In genomic region chr2:101185656-101186055, GRCh38 we compare ENCODE assay signal across 2 cellular contexts.
TF ChIP-seq lines count a peak whose summit lies in the region.

No MANE protein-coding gene starts in this region.

TF ChIP-seq in HepG2, 621 proteins besides CTCF, POLR2A, EP300 and RAD21:
- TF ChIP-seq RNF2 (conservative IDR thresholded peaks at IDR 0.05; ENCODE audit: low read depth) (no peak), ZBTB7B (CRISPR knock-in tag; IDR thresholded peaks at IDR 0.05) (no peak)

TF ChIP-seq in WTC11, 78 proteins besides CTCF, POLR2A, EP300 and RAD21:
- no peak for TF ChIP-seq CREM (CRISPR knock-in tag; IDR thresholded peaks at IDR 0.05)
- TF ChIP-seq, protein P1, sequence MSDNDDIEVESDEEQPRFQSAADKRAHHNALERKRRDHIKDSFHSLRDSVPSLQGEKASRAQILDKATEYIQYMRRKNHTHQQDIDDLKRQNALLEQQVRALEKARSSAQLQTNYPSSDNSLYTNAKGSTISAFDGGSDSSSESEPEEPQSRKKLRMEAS (CRISPR knock-in tag; IDR thresholded peaks at IDR 0.05): no peak
- no peak for TF ChIP-seq GABPB1 (CRISPR knock-in tag; IDR thresholded peaks at IDR 0.05)
- no peak for TF ChIP-seq CDX4 (CRISPR knock-in tag; IDR thresholded peaks at IDR 0.05; ENCODE audit: borderline replicate concordance)
- TF ChIP-seq AR (CRISPR knock-in tag; IDR thresholded peaks at IDR 0.05): no peak
- TF ChIP-seq, protein P2, sequence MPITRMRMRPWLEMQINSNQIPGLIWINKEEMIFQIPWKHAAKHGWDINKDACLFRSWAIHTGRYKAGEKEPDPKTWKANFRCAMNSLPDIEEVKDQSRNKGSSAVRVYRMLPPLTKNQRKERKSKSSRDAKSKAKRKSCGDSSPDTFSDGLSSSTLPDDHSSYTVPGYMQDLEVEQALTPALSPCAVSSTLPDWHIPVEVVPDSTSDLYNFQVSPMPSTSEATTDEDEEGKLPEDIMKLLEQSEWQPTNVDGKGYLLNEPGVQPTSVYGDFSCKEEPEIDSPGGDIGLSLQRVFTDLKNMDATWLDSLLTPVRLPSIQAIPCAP (CRISPR knock-in tag; IDR thresholded peaks at IDR 0.05): no peak
- no peak for TF ChIP-seq HMGXB4 (CRISPR knock-in tag; IDR thresholded peaks at IDR 0.05)
- no peak for TF ChIP-seq MYBL2 (CRISPR knock-in tag; IDR thresholded peaks at IDR 0.05)
- TF ChIP-seq ZBTB21 (CRISPR knock-in tag; IDR thresholded peaks at IDR 0.05; ENCODE audit: borderline replicate concordance): no peak
- TF ChIP-seq SOX15 (CRISPR knock-in tag; IDR thresholded peaks at IDR 0.05): no peak
- TF ChIP-seq FOXJ3 (CRISPR knock-in tag; IDR thresholded peaks at IDR 0.05; ENCODE audit: borderline replicate concordance): no peak
- TF ChIP-seq, protein P3, sequence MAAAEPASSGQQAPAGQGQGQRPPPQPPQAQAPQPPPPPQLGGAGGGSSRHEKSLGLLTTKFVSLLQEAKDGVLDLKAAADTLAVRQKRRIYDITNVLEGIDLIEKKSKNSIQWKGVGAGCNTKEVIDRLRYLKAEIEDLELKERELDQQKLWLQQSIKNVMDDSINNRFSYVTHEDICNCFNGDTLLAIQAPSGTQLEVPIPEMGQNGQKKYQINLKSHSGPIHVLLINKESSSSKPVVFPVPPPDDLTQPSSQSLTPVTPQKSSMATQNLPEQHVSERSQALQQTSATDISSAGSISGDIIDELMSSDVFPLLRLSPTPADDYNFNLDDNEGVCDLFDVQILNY (CRISPR knock-in tag; IDR thresholded peaks at IDR 0.05): no peak
- TF ChIP-seq, protein P4, sequence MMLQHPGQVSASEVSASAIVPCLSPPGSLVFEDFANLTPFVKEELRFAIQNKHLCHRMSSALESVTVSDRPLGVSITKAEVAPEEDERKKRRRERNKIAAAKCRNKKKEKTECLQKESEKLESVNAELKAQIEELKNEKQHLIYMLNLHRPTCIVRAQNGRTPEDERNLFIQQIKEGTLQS (CRISPR knock-in tag; conservative IDR thresholded peaks at IDR 0.05): no peak
- TF ChIP-seq ATF6 (CRISPR knock-in tag; IDR thresholded peaks at IDR 0.05): no peak
- no peak for TF ChIP-seq NR3C1 (CRISPR knock-in tag; conservative IDR thresholded peaks at IDR 0.05; ENCODE audit: low read depth)
TF ChIP-seq in WTC11: peak in this region for 0.
